Comparison of ENCODE assay signal across 24 cellular contexts in genomic region chr21:31624181-31624580, GRCh38.
"Had no signal": no experiment of that assay in that cellular context is flagged by ENCODE, and none has a peak within 500 bp of the region (broad histone marks: within the 10 kb centered on the region; RNA-seq: fewer than 3 reads in every experiment).

No MANE protein-coding gene starts in this region.

- H3K9me3 ChIP-seq: colonic mucosa, esophagus squamous epithelium, gastrocnemius medialis, lower lobe of right lung, mucosa of descending colon had no signal

- FAIRE-seq: endometrium, keratinocyte had no signal

- H3K4me3 ChIP-seq: colonic mucosa, esophagus squamous epithelium, gastrocnemius medialis, heart right ventricle, left lung, lower lobe of right lung, mucosa of descending colon had no signal

- H3K27me3 ChIP-seq: colonic mucosa, esophagus squamous epithelium, gastrocnemius medialis, heart right ventricle, left lung had no signal

- H3K4me1 ChIP-seq: colonic mucosa, gastrocnemius medialis, heart right ventricle, left lung, lower lobe of right lung had no signal

- H3K27ac ChIP-seq: colonic mucosa, epithelial cell of prostate, esophagus squamous epithelium, gastrocnemius medialis, heart right ventricle, left lung, lower lobe of right lung had no signal

- H3K36me3 ChIP-seq: colonic mucosa, esophagus squamous epithelium, gastrocnemius medialis, heart right ventricle, left lung, lower lobe of right lung had no signal

- ATAC-seq: effector memory CD8-positive, alpha-beta T cell; esophagus mucosa; gastrocnemius medialis; heart right ventricle; left cardiac atrium; left lung; left ventricle myocardium superior; lower lobe of right lung; mucosa of descending colon had no signal

- DNase-seq: colonic mucosa; cortex of kidney; effector CD8-positive, alpha-beta T cell; effector memory CD8-positive, alpha-beta T cell; endodermal cell; erythroblast; esophagus squamous epithelium; foreskin fibroblast; foreskin melanocyte; gastrocnemius medialis; glutamatergic neuron; head of caudate nucleus; heart right ventricle; hippocampal formation; left cardiac atrium; left lung; left ventricle myocardium superior; lower lobe of right lung; mesenchymal stem cell; mucosa of descending colon had no signal
